In genomic region chr1:18001725-18002124, GRCh38 we compare ENCODE assay signal across 19 cellular contexts.
A peak's percentile ranks its signal among the peaks of the same experiment; 100 is the strongest.
DNase-seq lines count a peak whose midpoint lies in the region; ATAC-seq, FAIRE-seq and TF ChIP-seq lines count a peak whose summit lies in the region.
"Had no signal": no experiment of that assay in that cellular context is flagged by ENCODE, and none has a peak within 500 bp of the region (broad histone marks: within the 10 kb centered on the region; RNA-seq: fewer than 3 reads in every experiment).

No MANE protein-coding gene starts in this region.

- CTCF ChIA-PET in H1 (lab: Charles Lee; ENCODE audit: partially characterized antibody), result interaction anchor here (1.5 to 1.6 kb wide), 2 partner anchors 9 to 19 kb away, joined by 4 to 6 read pairs; no protein-coding TSS in a partner anchor

- DNase-seq in left ventricle myocardium superior (no peak), right cardiac atrium (no peak), H1 (ENCODE audit: low read depth in 1 of 2, low spot score in 2 of 2) (no peak), mesendoderm (no peak), testis (no peak), COLO668 (lab: John Stamatoyannopoulos, UW; ENCODE audit: unreplicated experiment) (no peak)
- DNase-seq: 8988T; CD8-positive, alpha-beta T cell; COR-L47; DMS 273 treated with DMSO at 0.1 percent for 48 hours; DMS53; DND-41; EL had no signal

- FAIRE-seq in H1 (lab: Jason Lieb, UNC), result no peak
- FAIRE-seq: GM12878, GM19239, HepG2 had no signal

- no peaks in the 10 kb centered on the region for H3K23me2 ChIP-seq in H1 (ENCODE audit: low read depth, low read length)

- H2BK120ac ChIP-seq in H1 (replicated peaks; ENCODE audit: low read depth, low read length) (no peak overlapping the region), mesendoderm (ENCODE audit: low read depth, low read length) (no peak overlapping the region)

- H3K36me3 ChIP-seq in H1 (ENCODE audit: control insufficient read depth in 2 of 4, insufficient read depth in 4 of 4, low read length in 3 of 4) (no peaks in the 10 kb centered on the region), mesendoderm (ENCODE audit: control insufficient read depth, insufficient read depth, low read length) (no peaks in the 10 kb centered on the region), testis (ENCODE audit: low read depth, missing control alignments) (no peaks in the 10 kb centered on the region)
- H3K36me3 ChIP-seq: BLaER1 treated with 17β-estradiol and CSF1 and Interleukin-3, amounts not matched to agents 10 nM and 100 nM; HAP-1 had no signal

- H2BK15ac ChIP-seq in H1 (ENCODE audit: low read length), result 0 out of 2 replicates have a peak overlapping the region, but pooled peaks have one; percentile 18
- H2BK15ac ChIP-seq in mesendoderm (replicated peaks; ENCODE audit: low read depth), result no peak overlapping the region

- H3K9ac ChIP-seq in H1 (replicated peaks in 1 of 4; ENCODE audit: extremely low read depth in 1 of 4, low read depth in 3 of 4, low read length in 3 of 4) (no peak overlapping the region), mesendoderm (ENCODE audit: low read length) (no peak overlapping the region)
- H3K9ac ChIP-seq: BLaER1 treated with 17β-estradiol and CSF1 and Interleukin-3, amounts not matched to agents 10 nM and 100 nM had no signal

- no peak overlapping the region for H3K56ac ChIP-seq in H1 (replicated peaks; ENCODE audit: insufficient read length, low read depth, low read length)
- no peak overlapping the region for H3K56ac ChIP-seq in mesendoderm (ENCODE audit: low read length)

- POLR2A ChIA-PET in H1 (lab: Charles Lee; ENCODE audit: partially characterized antibody), result no interaction called here

- H4K8ac ChIP-seq in H1 (ENCODE audit: extremely low read depth, insufficient read depth, low read length), result no peak overlapping the region
- H4K8ac ChIP-seq in mesendoderm (ENCODE audit: low read depth, low read length), result no peak overlapping the region

- no peak overlapping the region for H3K14ac ChIP-seq in H1 (ENCODE audit: insufficient read length)

- H4K5ac ChIP-seq in H1 (ENCODE audit: insufficient read length, low read depth, low read length), result no peak overlapping the region
- no peak overlapping the region for H4K5ac ChIP-seq in mesendoderm (ENCODE audit: low read length)

- no peak overlapping the region for H3K23ac ChIP-seq in H1 (ENCODE audit: insufficient read length)
- no peak overlapping the region for H3K23ac ChIP-seq in mesendoderm (ENCODE audit: low read length)

- no peak overlapping the region for H2BK5ac ChIP-seq in H1 (ENCODE audit: low read depth, low read length)
- no peak overlapping the region for H2BK5ac ChIP-seq in mesendoderm (ENCODE audit: low read length)

- H2AK5ac ChIP-seq in H1 (ENCODE audit: low read depth, low read length) (no peak overlapping the region), mesendoderm (ENCODE audit: low read length) (no peak overlapping the region)

- H4K91ac ChIP-seq in H1 (replicated peaks; ENCODE audit: insufficient read length, low read length), result no peak overlapping the region

- no peak overlapping the region for H2BK12ac ChIP-seq in H1 (ENCODE audit: low read depth, low read length)

- TF ChIP-seq POLR2A in H1 (IDR thresholded peaks at IDR 0.05; ENCODE audit: control extremely low read depth in 1 of 2, low read depth in 2 of 2, low read length in 2 of 2) (no peak), testis (IDR thresholded peaks at IDR 0.05) (no peak)

- no peaks in the 10 kb centered on the region for H3K9me3 ChIP-seq in right cardiac atrium (ENCODE audit: control insufficient read depth, low read length)
- H3K9me3 ChIP-seq in H1 (ENCODE audit: insufficient read depth in 2 of 2, low read depth in 1 of 2, low read length in 1 of 2), result no peaks in the 10 kb centered on the region
- H3K9me3 ChIP-seq in testis, result no peaks in the 10 kb centered on the region
- H3K9me3 ChIP-seq: BLaER1 treated with 17β-estradiol and CSF1 and Interleukin-3, amounts not matched to agents 10 nM and 100 nM; HAP-1 had no signal

- H3K4me1 ChIP-seq in right cardiac atrium (ENCODE audit: control insufficient read depth, insufficient read depth, low read length), result peaks cover 2% of the 10 kb centered on the region
- no peaks in the 10 kb centered on the region; a peak in 2 of 7 replicates for H3K4me1 ChIP-seq in H1 (replicated peaks in 1 of 4; ENCODE audit: control insufficient read depth in 3 of 4, insufficient read depth in 4 of 4, low read length in 3 of 4)
- H3K4me1 ChIP-seq in mesendoderm (ENCODE audit: control insufficient read depth, low read depth, low read length), result peaks cover 2% of the 10 kb centered on the region
- no peaks in the 10 kb centered on the region for H3K4me1 ChIP-seq in testis
- H3K4me1 ChIP-seq: HAP-1 had no signal

- H3K4me3 ChIP-seq in right cardiac atrium (ENCODE audit: low read length), result no peak overlapping the region
- no peak overlapping the region for H3K4me3 ChIP-seq in H1 (ENCODE audit: extremely low read depth in 1 of 4, insufficient read depth in 2 of 4, low read depth in 3 of 4, low read length in 4 of 4)
- H3K4me3 ChIP-seq in mesendoderm (ENCODE audit: low read length), result no peak overlapping the region
- H3K4me3 ChIP-seq in testis, result no peak overlapping the region
- H3K4me3 ChIP-seq: BLaER1 treated with 17β-estradiol and CSF1 and Interleukin-3, amounts not matched to agents 10 nM and 100 nM; GM12878; HAP-1 had no signal

- H3K4ac ChIP-seq in H1 (replicated peaks; ENCODE audit: insufficient read length, low read depth, low read length) (no peak overlapping the region), mesendoderm (ENCODE audit: low read depth, low read length) (no peak overlapping the region)

- no peak overlapping the region for H2AFZ ChIP-seq in H1 (ENCODE audit: low read length)

- H3K79me2 ChIP-seq in H1 (ENCODE audit: control insufficient read depth in 1 of 2, insufficient read depth in 2 of 2, low read length in 2 of 2) (no peaks in the 10 kb centered on the region), mesendoderm (ENCODE audit: control insufficient read depth, insufficient read depth, low read length) (no peaks in the 10 kb centered on the region)

- H4K20me1 ChIP-seq in H1 (replicated peaks in 1 of 2; ENCODE audit: control insufficient read depth in 1 of 2, insufficient read depth in 2 of 2, low read length in 2 of 2), result no peaks in the 10 kb centered on the region

- no peak for TF ChIP-seq CTCF in H1 (IDR thresholded peaks at IDR 0.05; ENCODE audit: control extremely low read depth in 1 of 3, insufficient read depth in 1 of 3, low read depth in 1 of 3, low read length in 3 of 3)
- no peak for TF ChIP-seq CTCF in testis (IDR thresholded peaks at IDR 0.05)

- H3K27ac ChIP-seq in right cardiac atrium (ENCODE audit: low read length) (no peak overlapping the region), H1 (ENCODE audit: low read depth, low read length) (no peak overlapping the region), temporal lobe (ENCODE audit: low read depth, low read length) (peak overlapping the region; percentile 27), mesendoderm (ENCODE audit: low read depth, low read length) (no peak overlapping the region), testis (no peak overlapping the region)

- H3K4me2 ChIP-seq in H1 (ENCODE audit: insufficient read depth in 1 of 2, low read depth in 2 of 2, low read length in 2 of 2) (no peak overlapping the region), mesendoderm (ENCODE audit: low read length) (no peak overlapping the region)

- no peak overlapping the region for H3K18ac ChIP-seq in H1 (ENCODE audit: extremely low read depth, low read length)
- H3K18ac ChIP-seq in mesendoderm (ENCODE audit: low read length), result no peak overlapping the region

- H3K27me3 ChIP-seq in right cardiac atrium (ENCODE audit: control insufficient read depth, insufficient read depth), result no peaks in the 10 kb centered on the region
- H3K27me3 ChIP-seq in H1 (replicated peaks in 1 of 4; ENCODE audit: control insufficient read depth in 3 of 4, extremely low read depth in 1 of 4, insufficient read depth in 3 of 4, low read length in 3 of 4), result peaks cover 0 to 3% (median 1%) of the 10 kb centered on the region in 4 experiments; a peak in 2 of 7 replicates
- H3K27me3 ChIP-seq in mesendoderm (ENCODE audit: insufficient read depth, low read length, poor library complexity), result no peaks in the 10 kb centered on the region
- no peaks in the 10 kb centered on the region for H3K27me3 ChIP-seq in testis
- H3K27me3 ChIP-seq: BLaER1 treated with 17β-estradiol and CSF1 and Interleukin-3, amounts not matched to agents 10 nM and 100 nM had no signal

- H3K79me1 ChIP-seq in H1 (ENCODE audit: low read depth, low read length) (no peaks in the 10 kb centered on the region), mesendoderm (ENCODE audit: low read length) (no peaks in the 10 kb centered on the region)

- intact Hi-C loops in left ventricle myocardium superior (cut with micrococcal nuclease) (no loop called here), right cardiac atrium (cut with DNase I) (no loop called here), testis (cut with DNase I; ENCODE audit: low total_unique reads) (no loop called here)

- TF ChIP-seq RAD21 in H1 (IDR thresholded peaks at IDR 0.05 in 1 of 2, conservative IDR thresholded peaks at IDR 0.05 in 1 of 2; ENCODE audit: low read depth in 2 of 2, low read length in 2 of 2), result no peak

- no peak for TF ChIP-seq EP300 in H1 (IDR thresholded peaks at IDR 0.05; ENCODE audit: borderline replicate concordance in 1 of 2, low read depth in 2 of 2, low read length in 2 of 2)

- peak; percentile 53 for ATAC-seq in left ventricle myocardium superior
- no peak for ATAC-seq in right cardiac atrium
- ATAC-seq: CD8-positive, alpha-beta T cell; GM12878; HepG2 had no signal

- WGBS in right cardiac atrium, result 54% methylated on average over 8 of the region's 8 CpGs
- WGBS in H1 (ENCODE audit: extremely low coverage in 1 of 2, insufficient coverage in 1 of 2, insufficient read length in 1 of 2, insufficient replicate concordance in 2 of 2, low coverage in 1 of 2, low lambda C conversion rate in 2 of 2, missing lambda C conversion rate in 1 of 2), 2 experiments, result 92% methylated on average over 8 of the region's 8 CpGs; no CpG with 5 or more reads in 1 of the 2 experiments
- WGBS in mesendoderm (ENCODE audit: extremely low coverage, insufficient coverage, low lambda C conversion rate), result no CpG with 5 or more reads among the region's 8 CpGs
- 82 to 83% methylated on average over 8 of the region's 8 CpGs for WGBS in testis, 2 donors

- H2BK20ac ChIP-seq in H1 (ENCODE audit: low read length), result no peak overlapping the region

TF ChIP-seq in H1, 55 proteins besides CTCF, POLR2A, EP300 and RAD21:
- TF ChIP-seq TBP (IDR thresholded peaks at IDR 0.05; ENCODE audit: low read depth, low read length) (no peak), BACH1 (IDR thresholded peaks at IDR 0.05; ENCODE audit: low read length) (no peak), TCF12 (IDR thresholded peaks at IDR 0.05; ENCODE audit: low read depth, low read length) (no peak), NRF1 (IDR thresholded peaks at IDR 0.05; ENCODE audit: low read depth, low read length) (no peak), CBX8 (IDR thresholded peaks at IDR 0.05; ENCODE audit: borderline replicate concordance, low read depth, low read length) (no peak), CHD2 (IDR thresholded peaks at IDR 0.05; ENCODE audit: low read length) (no peak), SAP30 (IDR thresholded peaks at IDR 0.05; ENCODE audit: insufficient read depth, insufficient replicate concordance, low read length) (no peak)
